ENCODE assay signal across 7 cellular contexts in the genomic region with DNA sequence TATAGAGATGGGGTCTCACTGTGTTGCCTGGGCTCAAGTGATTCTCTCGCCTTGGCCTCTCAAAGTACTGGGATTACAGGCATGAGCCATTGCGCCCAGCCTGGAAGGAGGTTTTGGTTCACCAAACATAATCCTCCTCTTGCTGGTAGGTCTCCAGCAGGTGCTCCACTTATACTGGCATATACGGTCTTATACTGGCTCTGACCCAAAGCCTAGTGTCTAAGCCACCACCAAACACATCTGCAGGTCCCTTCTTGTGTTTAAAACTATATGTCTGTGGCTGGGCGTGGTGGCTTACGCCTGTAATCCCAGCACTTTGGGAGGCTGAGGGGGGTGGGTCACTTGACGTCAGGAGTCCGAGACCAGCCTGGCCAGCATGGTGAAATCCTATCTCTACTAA. TPM values are rescaled to one million over a fixed set of nuclear protein-coding genes. Genes with fewer than 3 reads are reported as not detected.
"Had no signal": no experiment of that assay in that cellular context is flagged by ENCODE, and none has a peak within 500 bp of the region (broad histone marks: within the 10 kb centered on the region; RNA-seq: fewer than 3 reads in every experiment).

No MANE protein-coding gene starts in this region.

- H3K36me3 ChIP-seq: ascending aorta, esophagus squamous epithelium, lower lobe of right lung, neutrophil, tibial artery, WERI-Rb-1 had no signal

- H3K27me3 ChIP-seq: ascending aorta, esophagus squamous epithelium had no signal

- H3K4me3 ChIP-seq: lower lobe of right lung, skin epidermis, tibial artery had no signal

- DNase-seq: esophagus squamous epithelium, lower lobe of right lung, tibial artery had no signal

- H3K27ac ChIP-seq: ascending aorta, lower lobe of right lung, neutrophil, skin epidermis, tibial artery, WERI-Rb-1 had no signal

- H3K9me3 ChIP-seq: ascending aorta, esophagus squamous epithelium, lower lobe of right lung, neutrophil, tibial artery had no signal

RNA-seq across cellular contexts. Expression of gene MBLAC1, which starts 5.4 kb away (rescaled TPM):
- total RNA-seq: ascending aorta had no signal
